In the genomic region with DNA sequence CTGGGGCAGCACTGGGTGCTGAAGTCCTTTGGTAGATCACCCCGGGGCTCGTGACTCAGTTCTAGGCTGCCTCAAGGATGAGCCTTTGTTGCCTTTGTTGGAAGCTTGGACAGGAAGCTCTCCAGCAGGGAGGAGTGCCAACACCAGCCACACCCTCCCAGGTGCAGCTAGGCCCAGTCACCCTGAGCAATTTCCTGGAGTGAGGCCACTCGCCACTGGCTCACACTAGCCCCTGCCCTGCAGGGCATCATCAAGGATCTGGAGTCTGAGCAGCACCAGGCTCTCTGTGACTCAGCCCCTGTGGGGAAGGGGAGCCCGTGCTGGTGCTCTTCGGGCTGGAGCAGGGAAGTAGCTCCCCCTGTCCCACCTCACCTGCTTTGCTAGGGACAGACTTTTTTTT, we compare ENCODE assay signal across 10 cellular contexts. TPM values are rescaled to one million over a fixed set of nuclear protein-coding genes. Genes with fewer than 3 reads are reported as not detected.
DNase-seq lines count a peak whose midpoint lies in the region; ATAC-seq and TF ChIP-seq lines count a peak whose summit lies in the region.
"Had no signal": no experiment of that assay in that cellular context is flagged by ENCODE, and none has a peak within 500 bp of the region (broad histone marks: within the 10 kb centered on the region; RNA-seq: fewer than 3 reads in every experiment).

No MANE protein-coding gene starts in this region.

- intact Hi-C loops in activated CD4-positive, alpha-beta memory T cell treated with anti-CD3 and anti-CD28 coated beads for 36 hours (cut with micrococcal nuclease): no loop called here
- intact Hi-C loops in Panc1 (cut with micrococcal nuclease; ENCODE audit: unreplicated experiment): no loop called here
- intact Hi-C loops in esophagus squamous epithelium (cut with DNase I): no loop called here
- intact Hi-C loops in testis (cut with DNase I; ENCODE audit: low total_unique reads): no loop called here

- H3K4me1 ChIP-seq in Panc1 (ENCODE audit: control insufficient read depth, insufficient read depth, low read length) (peaks cover 3% of the 10 kb centered on the region; the same call in 1 of the 2 replicates), esophagus squamous epithelium (peaks cover 12 to 63% (median 25%) of the 10 kb centered on the region in 3 donors), testis (no peaks in the 10 kb centered on the region)
- H3K4me1 ChIP-seq: ascending aorta had no signal

- TF ChIP-seq CTCF in Panc1 (IDR thresholded peaks at IDR 0.05) (no peak), esophagus squamous epithelium (IDR thresholded peaks at IDR 0.05) (peak in 1 of 6 experiments; percentile 8), testis (IDR thresholded peaks at IDR 0.05) (no peak)

- H3K9me3 ChIP-seq in Panc1 (ENCODE audit: control insufficient read depth, insufficient read depth, low read depth, low read length) (no peaks in the 10 kb centered on the region), esophagus squamous epithelium (no peaks in the 10 kb centered on the region), testis (no peaks in the 10 kb centered on the region)
- H3K9me3 ChIP-seq: ascending aorta had no signal

- DNase-seq in activated CD4-positive, alpha-beta memory T cell treated with anti-CD3 and anti-CD28 coated beads, Interleukin-2, amount 10 ng/mL, durations not matched to agents 7 days and 5 days: peak; percentile 14
- DNase-seq in activated CD4-positive, alpha-beta memory T cell treated with anti-CD3 and anti-CD28 coated beads for 36 hours: no peak
- peak; percentile 96 for DNase-seq in Panc1 (ENCODE audit: low read depth, low spot score)
- DNase-seq in esophagus squamous epithelium (lab: John Stamatoyannopoulos, UW): no peak
- DNase-seq in testis: peak; percentile 6
- no peak for DNase-seq in NCI-H2171 treated with DMSO at 0.1 percent for 48 hours (lab: John Stamatoyannopoulos, UW)
- DNase-seq in Kasumi-1 (lab: John Stamatoyannopoulos, UW): no peak
- DNase-seq: stimulated activated CD4-positive, alpha-beta T cell treated with anti-CD3 and anti-CD28 coated beads, Interleukin-12 subunit alpha, Interleukin-12 subunit beta, amount 100 ng/mL, for 4 hours had no signal

- CTCF ChIA-PET in activated CD4-positive, alpha-beta memory T cell treated with anti-CD3 and anti-CD28 coated beads, Interleukin-2, amount 10 ng/mL, durations not matched to agents 7 days and 5 days (lab: Charles Lee): interaction anchor here (0.7 to 1.0 kb wide), 2 partner anchors 8 to 195 kb away, joined by 3 to 4 read pairs; no protein-coding TSS in a partner anchor
- CTCF ChIA-PET in activated CD4-positive, alpha-beta memory T cell treated with anti-CD3 and anti-CD28 coated beads for 36 hours (lab: Charles Lee): interaction anchor here (1.5 kb wide), 1 partner anchor 11 kb away, joined by 4 read pairs; no protein-coding TSS in a partner anchor
- CTCF ChIA-PET in Panc1 (lab: Charles Lee): interaction anchor here (0.6 kb wide), 1 partner anchor 347 kb away, joined by 3 read pairs; no protein-coding TSS in a partner anchor

- no peak overlapping the region for H3K4me3 Mint-ChIP-seq in activated CD4-positive, alpha-beta memory T cell treated with anti-CD3 and anti-CD28 coated beads, Interleukin-2, amount 10 ng/mL, durations not matched to agents 7 days and 5 days
- H3K4me3 Mint-ChIP-seq in activated CD4-positive, alpha-beta memory T cell treated with anti-CD3 and anti-CD28 coated beads for 36 hours: no peak overlapping the region

- H3K4me1 Mint-ChIP-seq in activated CD4-positive, alpha-beta memory T cell treated with anti-CD3 and anti-CD28 coated beads, Interleukin-2, amount 10 ng/mL, durations not matched to agents 7 days and 5 days: no peaks in the 10 kb centered on the region
- no peaks in the 10 kb centered on the region for H3K4me1 Mint-ChIP-seq in activated CD4-positive, alpha-beta memory T cell treated with anti-CD3 and anti-CD28 coated beads for 36 hours (ENCODE audit: low read depth)

- no peaks in the 10 kb centered on the region for H3K36me3 ChIP-seq in Panc1 (ENCODE audit: control insufficient read depth, insufficient read depth, low read length)
- H3K36me3 ChIP-seq in esophagus squamous epithelium: no peaks in the 10 kb centered on the region
- no peaks in the 10 kb centered on the region for H3K36me3 ChIP-seq in testis (ENCODE audit: low read depth, missing control alignments)
- H3K36me3 ChIP-seq: ascending aorta had no signal

- H3K27me3 ChIP-seq in Panc1 (ENCODE audit: control insufficient read depth, insufficient read depth, low read length) (no peaks in the 10 kb centered on the region), esophagus squamous epithelium (peaks cover 0 to 12% (median 0%) of the 10 kb centered on the region in 4 donors), testis (no peaks in the 10 kb centered on the region)
- H3K27me3 ChIP-seq: ascending aorta had no signal

- in situ Hi-C loops in Panc1 (cut with HindIII; ENCODE audit: low pct_unique_long_range_greater_than_20kb, low sequenced_read_pairs): no loop called here

- TF ChIP-seq POLR2A in esophagus squamous epithelium (IDR thresholded peaks at IDR 0.05): peak in 1 of 4 donors; percentile 19
- TF ChIP-seq POLR2A in testis (IDR thresholded peaks at IDR 0.05): no peak

- H3K27ac Mint-ChIP-seq in activated CD4-positive, alpha-beta memory T cell treated with anti-CD3 and anti-CD28 coated beads, Interleukin-2, amount 10 ng/mL, durations not matched to agents 7 days and 5 days: no peak overlapping the region
- H3K27ac Mint-ChIP-seq in activated CD4-positive, alpha-beta memory T cell treated with anti-CD3 and anti-CD28 coated beads for 36 hours: no peak overlapping the region

- BruUV-seq in Panc1 (replicated peaks; lab: Mats Ljungman, UMichigan): no TSS peak

- peaks cover 32% of the 10 kb centered on the region for H3K27me3 Mint-ChIP-seq in activated CD4-positive, alpha-beta memory T cell treated with anti-CD3 and anti-CD28 coated beads, Interleukin-2, amount 10 ng/mL, durations not matched to agents 7 days and 5 days
- H3K27me3 Mint-ChIP-seq in activated CD4-positive, alpha-beta memory T cell treated with anti-CD3 and anti-CD28 coated beads for 36 hours: peaks cover 20% of the 10 kb centered on the region

- no peaks in the 10 kb centered on the region for H3K36me3 Mint-ChIP-seq in activated CD4-positive, alpha-beta memory T cell treated with anti-CD3 and anti-CD28 coated beads, Interleukin-2, amount 10 ng/mL, durations not matched to agents 7 days and 5 days (ENCODE audit: low read depth)
- no peaks in the 10 kb centered on the region for H3K36me3 Mint-ChIP-seq in activated CD4-positive, alpha-beta memory T cell treated with anti-CD3 and anti-CD28 coated beads for 36 hours

- ATAC-seq in Panc1 (peak; percentile 84), HG03108 (IDR thresholded peaks at IDR 0.05; ENCODE audit: unreplicated experiment) (no peak)

- WGBS in esophagus squamous epithelium, 2 donors: 25 to 44% methylated on average over 2 to 4 of the region's 5 CpGs
- 84 to 85% methylated on average over 4 to 5 of the region's 5 CpGs for WGBS in testis, 2 donors

- POLR2A ChIA-PET in activated CD4-positive, alpha-beta memory T cell treated with anti-CD3 and anti-CD28 coated beads, Interleukin-2, amount 10 ng/mL, durations not matched to agents 7 days and 5 days (lab: Charles Lee): no interaction called here
- POLR2A ChIA-PET in activated CD4-positive, alpha-beta memory T cell treated with anti-CD3 and anti-CD28 coated beads for 36 hours (lab: Charles Lee): no interaction called here
- POLR2A ChIA-PET in Panc1 (lab: Charles Lee): no interaction called here

- H3K4me3 ChIP-seq in Panc1 (ENCODE audit: low read depth in 2 of 2, low read length in 2 of 2): peak overlapping the region in 1 of 2 experiments; percentile 26; a peak in 2 of 4 replicates
- H3K4me3 ChIP-seq in esophagus squamous epithelium: no peak overlapping the region
- no peak overlapping the region for H3K4me3 ChIP-seq in testis
- H3K4me3 ChIP-seq: ascending aorta had no signal

- no peak overlapping the region for H3K27ac ChIP-seq in Panc1 (ENCODE audit: low read length)
- peak overlapping the region; percentile 80 to 98 (median 92) for H3K27ac ChIP-seq in esophagus squamous epithelium
- no peak overlapping the region for H3K27ac ChIP-seq in testis
- H3K27ac ChIP-seq: ascending aorta had no signal

- H3K9me3 Mint-ChIP-seq in activated CD4-positive, alpha-beta memory T cell treated with anti-CD3 and anti-CD28 coated beads, Interleukin-2, amount 10 ng/mL, durations not matched to agents 7 days and 5 days: no peaks in the 10 kb centered on the region
- no peaks in the 10 kb centered on the region for H3K9me3 Mint-ChIP-seq in activated CD4-positive, alpha-beta memory T cell treated with anti-CD3 and anti-CD28 coated beads for 36 hours

RNA-seq across cellular contexts. Expression of a gene that starts 6.7 kb away (rescaled TPM):
- total RNA-seq in activated CD4-positive, alpha-beta memory T cell treated with anti-CD3 and anti-CD28 coated beads, Interleukin-2, amount 10 ng/mL, durations not matched to agents 7 days and 5 days: under 1 TPM in 1 of 2 experiments, not detected in 1; 0.33 TPM
- total RNA-seq in activated CD4-positive, alpha-beta memory T cell treated with anti-CD3 and anti-CD28 coated beads for 36 hours: under 1 TPM in 1 of 2 experiments, not detected in 1; 0.12 TPM
- 93.0 TPM for total RNA-seq in Panc1 (2021; ENCODE audit: unreplicated experiment)
- 74.4 TPM for polyA plus RNA-seq in Panc1 (2012; ENCODE audit: insufficient read length)
- total RNA-seq in esophagus squamous epithelium: 100 to 1,000 TPM; 355 to 757 (median 496) TPM
- 1 to 10 TPM; 8.7 to 9.2 TPM for total RNA-seq in testis
- 11.9 TPM for polyA plus RNA-seq in testis (ENCODE audit: insufficient read depth, low read depth, low replicate concordance)

Comparison
In these comparisons a context has a peak if more than half of its experiments do, and no peak if none do; other contexts are left out.
1. DNase-seq: peak in activated CD4-positive, alpha-beta memory T cell treated with anti-CD3 and anti-CD28 coated beads, Interleukin-2, amount 10 ng/mL, durations not matched to agents 7 days and 5 days (single experiment), Panc1 (single experiment) and testis (single experiment); none in activated CD4-positive, alpha-beta memory T cell treated with anti-CD3 and anti-CD28 coated beads for 36 hours (single experiment), esophagus squamous epithelium (single experiment), NCI-H2171 treated with DMSO at 0.1 percent for 48 hours (single experiment) and Kasumi-1 (0 of 2).
2. H3K27ac ChIP-seq: peak in esophagus squamous epithelium (4 of 4); none in Panc1 (single experiment) and testis (0 of 2).
3. RNA of a gene that starts 6.7 kb away (total RNA-seq): 355 to 757 TPM in esophagus squamous epithelium, 93.0 TPM in Panc1 (single experiment) and 8.7 to 9.2 TPM in testis; 0.33 TPM in activated CD4-positive, alpha-beta memory T cell treated with anti-CD3 and anti-CD28 coated beads, Interleukin-2, amount 10 ng/mL, durations not matched to agents 7 days and 5 days and 0.12 TPM in activated CD4-positive, alpha-beta memory T cell treated with anti-CD3 and anti-CD28 coated beads for 36 hours; every median in the first group is over 4 times any median in the second.